ENCODE assay signal across 1 cellular context in genomic region chr20:2467412-2467811, GRCh38.
TF ChIP-seq lines count a peak whose summit lies in the region.

No MANE protein-coding gene starts in this region.

TF ChIP-seq in HepG2, 621 proteins besides CTCF, POLR2A, EP300 and RAD21:
- TF ChIP-seq SOX6 (IDR thresholded peaks at IDR 0.05) (no peak), SOX6 (CRISPR knock-in tag; IDR thresholded peaks at IDR 0.05) (0 out of 2 replicates have a peak, but pooled peaks have one; percentile 11), TBL1XR1 (IDR thresholded peaks at IDR 0.05; ENCODE audit: borderline replicate concordance, low read length, partially characterized antibody) (no peak), ZKSCAN8 (CRISPR knock-in tag; IDR thresholded peaks at IDR 0.05; ENCODE audit: borderline replicate concordance) (no peak), ZZZ3 (CRISPR knock-in tag; IDR thresholded peaks at IDR 0.05; ENCODE audit: borderline replicate concordance) (no peak), ZNF547 (CRISPR knock-in tag; IDR thresholded peaks at IDR 0.05) (no peak), ZSCAN22 (CRISPR knock-in tag; IDR thresholded peaks at IDR 0.05) (no peak), RBM22 (optimal IDR thresholded peaks at IDR 0.05; ENCODE audit: low read length) (peak; percentile 49), MEIS2 (CRISPR knock-in tag; IDR thresholded peaks at IDR 0.05) (no peak), SALL2 (CRISPR knock-in tag; IDR thresholded peaks at IDR 0.05) (no peak), ZNF609 (CRISPR knock-in tag; IDR thresholded peaks at IDR 0.05; ENCODE audit: borderline replicate concordance) (no peak), ZSCAN20 (CRISPR knock-in tag; IDR thresholded peaks at IDR 0.05; ENCODE audit: borderline replicate concordance) (no peak), ZNF749 (CRISPR knock-in tag; IDR thresholded peaks at IDR 0.05; ENCODE audit: borderline replicate concordance) (no peak), CENPT (CRISPR knock-in tag; IDR thresholded peaks at IDR 0.05; ENCODE audit: low read depth) (no peak), FOXO4 (CRISPR knock-in tag; conservative IDR thresholded peaks at IDR 0.05) (no peak), RBFOX2 (IDR thresholded peaks at IDR 0.05; ENCODE audit: low read depth, low read length) (peak; percentile 63), SMAD9 (CRISPR knock-in tag; IDR thresholded peaks at IDR 0.05) (no peak), ZNF597 (CRISPR knock-in tag; IDR thresholded peaks at IDR 0.05) (no peak), SUZ12 (IDR thresholded peaks at IDR 0.05; ENCODE audit: low read depth, low read length) (no peak)
TF ChIP-seq in HepG2: peak in this region for 3.
